ENCODE assay signal across 25 cellular contexts in genomic region chr5:72379936-72380335, GRCh38. TPM values are rescaled to one million over a fixed set of nuclear protein-coding genes. Genes with fewer than 3 reads are reported as not detected.
DNase-seq lines count a peak whose midpoint lies in the region; ATAC-seq and TF ChIP-seq lines count a peak whose summit lies in the region.
"Had no signal": no experiment of that assay in that cellular context is flagged by ENCODE, and none has a peak within 500 bp of the region (broad histone marks: within the 10 kb centered on the region; RNA-seq: fewer than 3 reads in every experiment).

No MANE protein-coding gene starts in this region.

- peak; percentile 80 for DNase-seq in HFFc6
- peak; percentile 75 for DNase-seq in amniotic stem cell (lab: John Stamatoyannopoulos, UW)
- DNase-seq in fibroblast of gingiva (ENCODE audit: low read depth) = peak; percentile 29
- DNase-seq in skeletal muscle cell (ENCODE audit: low read depth) = peak; percentile 43
- DNase-seq in NOMO-1 treated with dmso at 0.1 percent for 144 hours (lab: John Stamatoyannopoulos, UW; ENCODE audit: unreplicated experiment) = no peak
- DNase-seq in stimulated activated CD4-positive, alpha-beta T cell treated with anti-CD3 and anti-CD28 coated beads, Interleukin-4, amount 100 ng/mL, for 4 hours = no peak
- DNase-seq: activated CD8-positive, alpha-beta T cell treated with anti-CD3 and anti-CD28 coated beads, Interleukin-2, amount 10 ng/mL, durations not matched to agents 7 days and 5 days; activated T-cell treated with anti-CD3 and anti-CD28 coated beads, Interleukin-2, amount 50 U/mL, for 72 hours; effector CD4-positive, alpha-beta T cell; GDM1; KG1; left cardiac atrium; mucosa of descending colon; NCI-H2171; NK-92 treated with Interleukin-12 subunit alpha and Interleukin-12 subunit beta, amount 100 ng/mL, for 24 hours; occipital lobe; spleen; testis had no signal

- no peak overlapping the region for H3K4me3 ChIP-seq in skeletal muscle cell (ENCODE audit: low read depth, low read length)
- H3K4me3 ChIP-seq: cardiac muscle cell, mucosa of descending colon, spleen, testis had no signal

- peak overlapping the region; percentile 85 for H3K27ac Mint-ChIP-seq in HFFc6
- H3K27ac Mint-ChIP-seq: activated CD8-positive, alpha-beta T cell treated with anti-CD3 and anti-CD28 coated beads, Interleukin-2, amount 10 ng/mL, durations not matched to agents 7 days and 5 days; activated naive CD8-positive, alpha-beta T cell; activated T-cell treated with anti-CD3 and anti-CD28 coated beads, Interleukin-2, amount 50 U/mL, for 72 hours; T-helper 1 cell treated with Interleukin-12 subunit alpha and Interleukin-12 subunit beta and Interleukin-4 antibody, amounts not matched to agents 30 μg/mL and 1 μg/mL, for 36 hours; WTC11 had no signal

- peaks cover 72% of the 10 kb centered on the region for H3K4me1 Mint-ChIP-seq in HFFc6 (ENCODE audit: low read depth)

- peaks cover 9% of the 10 kb centered on the region; the same call in 1 of the 2 replicates for H3K36me3 Mint-ChIP-seq in HFFc6 (ENCODE audit: low read depth)
- H3K36me3 Mint-ChIP-seq: activated naive CD8-positive, alpha-beta T cell; WTC11 had no signal

- ATAC-seq in GM21825 (IDR thresholded peaks at IDR 0.05; ENCODE audit: unreplicated experiment) (no peak), SK-N-SH treated with all-trans-retinoic acid at 6 μM for 48 hours (no peak)
- ATAC-seq: activated CD8-positive, alpha-beta T cell treated with anti-CD3 and anti-CD28 coated beads, Interleukin-2, amount 10 ng/mL, durations not matched to agents 7 days and 5 days; activated T-cell treated with anti-CD3 and anti-CD28 coated beads, Interleukin-2, amount 50 U/mL, for 72 hours; left cardiac atrium; mucosa of descending colon; Right ventricle myocardium inferior; WTC11 had no signal

- H3K27me3 Mint-ChIP-seq in HFFc6 (ENCODE audit: insufficient read depth) = no peaks in the 10 kb centered on the region

- peak overlapping the region; percentile 36 for H3K4me3 Mint-ChIP-seq in HFFc6
- H3K4me3 Mint-ChIP-seq: activated CD8-positive, alpha-beta T cell treated with anti-CD3 and anti-CD28 coated beads, Interleukin-2, amount 10 ng/mL, durations not matched to agents 7 days and 5 days; activated naive CD8-positive, alpha-beta T cell; activated T-cell treated with anti-CD3 and anti-CD28 coated beads, Interleukin-2, amount 50 U/mL, for 72 hours; T-helper 1 cell treated with Interleukin-12 subunit alpha and Interleukin-12 subunit beta and Interleukin-4 antibody, amounts not matched to agents 30 μg/mL and 1 μg/mL, for 36 hours; WTC11 had no signal

- H3K9me3 Mint-ChIP-seq in HFFc6 = peaks cover 8% of the 10 kb centered on the region; the same call in 1 of the 2 replicates
- H3K9me3 Mint-ChIP-seq: activated T-cell treated with anti-CD3 and anti-CD28 coated beads, Interleukin-2, amount 50 U/mL, for 72 hours; T-helper 1 cell treated with Interleukin-12 subunit alpha and Interleukin-12 subunit beta and Interleukin-4 antibody, amounts not matched to agents 30 μg/mL and 1 μg/mL, for 36 hours had no signal

- TF ChIP-seq CTCF in HFFc6 (IDR thresholded peaks at IDR 0.05) = no peak

TF ChIP-seq in SK-N-SH treated with all-trans-retinoic acid at 6 μM for 48 hours, 23 proteins besides CTCF, POLR2A, EP300 and RAD21:
- TF ChIP-seq TCF4 (CRISPR knock-in tag; IDR thresholded peaks at IDR 0.05; ENCODE audit: borderline replicate concordance) (no peak), CSRNP3 (CRISPR knock-in tag; IDR thresholded peaks at IDR 0.05) (no peak), ZFP30 (CRISPR knock-in tag; IDR thresholded peaks at IDR 0.05) (no peak), TOX (CRISPR knock-in tag; IDR thresholded peaks at IDR 0.05; ENCODE audit: borderline replicate concordance) (no peak), SNAI2 (CRISPR knock-in tag; IDR thresholded peaks at IDR 0.05) (no peak), ZNF70 (CRISPR knock-in tag; IDR thresholded peaks at IDR 0.05) (no peak), ISL1 (CRISPR knock-in tag; IDR thresholded peaks at IDR 0.05) (no peak), ZNF565 (CRISPR knock-in tag; conservative IDR thresholded peaks at IDR 0.05; ENCODE audit: low read depth) (no peak), PPARA (CRISPR knock-in tag; IDR thresholded peaks at IDR 0.05; ENCODE audit: borderline replicate concordance) (no peak), ARNTL (CRISPR knock-in tag; IDR thresholded peaks at IDR 0.05; ENCODE audit: borderline replicate concordance, low read depth) (no peak), OSR1 (CRISPR knock-in tag; IDR thresholded peaks at IDR 0.05) (no peak), ZNF8 (CRISPR knock-in tag; IDR thresholded peaks at IDR 0.05) (no peak), RARB (CRISPR knock-in tag; IDR thresholded peaks at IDR 0.05) (no peak), CREB5 (CRISPR knock-in tag; IDR thresholded peaks at IDR 0.05; ENCODE audit: low read depth) (no peak)

RNA-seq across cellular contexts. Expression of gene PTCD2, which starts 59.8 kb away (rescaled TPM):
- 10 to 100 TPM; 10.8 to 14.4 (median 12.9) TPM for total RNA-seq in HFFc6 (2021; fragmentation: NEBNext Ultra II Directional; extraction: Animal tissue kit (Norgen Biotek cat#: 25700))

RNA-seq across cellular contexts. Expression of gene MRPS27, which starts 59.9 kb away (rescaled TPM):
- total RNA-seq in HFFc6 (2021; fragmentation: NEBNext Ultra II Directional; extraction: Animal tissue kit (Norgen Biotek cat#: 25700)) = 10 to 100 TPM; 46.1 to 74.1 (median 57.9) TPM

Comparison
In these comparisons a context has a peak if more than half of its experiments do, and no peak if none do; other contexts are left out.
1. DNase-seq: peak in HFFc6 (single experiment), amniotic stem cell (single experiment), fibroblast of gingiva (single experiment) and skeletal muscle cell (single experiment); none in NOMO-1 treated with dmso at 0.1 percent for 144 hours (single experiment) and stimulated activated CD4-positive, alpha-beta T cell treated with anti-CD3 and anti-CD28 coated beads, Interleukin-4, amount 100 ng/mL, for 4 hours (0 of 2).